14 cellular contexts compared by ENCODE assay signal in the genomic region with DNA sequence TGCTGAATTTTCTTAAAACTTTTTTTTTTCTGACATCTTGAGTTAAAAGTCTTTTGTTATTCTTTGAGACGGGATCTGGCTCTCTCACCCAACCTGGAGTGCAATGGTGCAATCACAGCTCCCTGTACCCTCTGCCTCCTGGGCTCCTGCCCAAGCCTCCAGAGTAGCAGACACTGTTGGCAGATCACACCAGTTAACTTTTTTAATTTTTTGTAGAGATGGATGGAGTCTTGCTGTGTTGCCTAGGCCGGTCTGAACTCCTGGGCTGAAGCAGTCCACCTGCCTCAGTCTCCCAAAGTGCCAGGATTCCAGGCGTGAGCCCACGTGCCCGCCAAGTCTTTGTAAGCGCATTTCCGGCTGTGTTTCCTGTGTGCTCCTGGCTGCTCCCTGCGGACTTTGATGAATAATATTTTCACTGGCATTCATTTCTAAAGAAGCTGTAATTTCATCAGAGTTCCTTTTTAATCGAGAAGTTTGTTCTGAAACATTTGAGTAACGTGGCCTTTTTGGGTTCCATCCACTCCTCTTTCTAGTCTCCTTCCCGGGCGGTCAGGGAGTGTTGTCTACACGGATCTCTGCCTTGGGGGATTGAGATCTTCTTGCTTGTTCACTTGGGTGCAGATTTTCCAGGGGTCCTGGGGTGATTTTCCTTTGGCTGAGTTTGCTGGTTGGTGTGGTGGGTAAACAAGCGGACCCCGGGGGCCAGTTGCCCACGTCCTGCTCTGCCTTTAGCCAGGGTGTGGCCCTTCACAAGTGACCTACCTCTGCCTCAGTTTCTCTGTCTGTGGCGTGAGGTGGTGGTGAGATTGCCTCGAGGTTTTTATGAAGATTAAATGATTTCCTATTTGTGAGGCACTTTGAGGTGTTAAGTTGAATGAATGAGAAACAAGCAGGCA. TPM values are rescaled to one million over a fixed set of nuclear protein-coding genes. Genes with fewer than 3 reads are reported as not detected.
A peak's percentile ranks its signal among the peaks of the same experiment; 100 is the strongest.
DNase-seq lines count a peak whose midpoint lies in the region; ATAC-seq, FAIRE-seq and TF ChIP-seq lines count a peak whose summit lies in the region.
"Had no signal": no experiment of that assay in that cellular context is flagged by ENCODE, and none has a peak within 500 bp of the region (broad histone marks: within the 10 kb centered on the region; RNA-seq: fewer than 3 reads in every experiment).

No MANE protein-coding gene starts in this region.

- peaks cover 68% of the 10 kb centered on the region for H4K20me1 ChIP-seq in astrocyte (ENCODE audit: insufficient read depth, low read length)

- peak overlapping the region; percentile 46 for H3K9ac ChIP-seq in astrocyte (ENCODE audit: low read length)

- 75% methylated on average over 18 of the region's 18 CpGs for WGBS in prostate gland

- DNase-seq in GM04503 (ENCODE audit: low read depth) (peak; percentile 48), astrocyte (ENCODE audit: low read depth) (peak; percentile 64), Right ventricle myocardium superior (peak; percentile 48), osteocyte (ENCODE audit: extremely low spot score, unreplicated experiment) (no peak), prostate gland (ENCODE audit: low spot score) (no peak)
- no peak for DNase-seq in stimulated activated naive CD8-positive, alpha-beta T cell treated with anti-CD3 and anti-CD28 coated beads, Interleukin-15, Interleukin-2, amounts not matched to agents 100 U/mL and 50 U/mL, for 24 hours
- DNase-seq: CD4-positive, alpha-beta T cell; erythroblast; kidney glomerular epithelial cell; RPMI8226; stimulated activated CD4-positive, alpha-beta T cell treated with anti-CD3 and anti-CD28 coated beads, Interleukin-2, amount 100 ng/mL, for 24 hours had no signal

- H3K4me1 Mint-ChIP-seq in astrocyte (ENCODE audit: low read depth, unreplicated experiment) (peaks cover 4% of the 10 kb centered on the region), osteocyte (ENCODE audit: unreplicated experiment) (peaks cover 30% of the 10 kb centered on the region)
- H3K4me1 Mint-ChIP-seq in activated T-helper 17 cell treated with anti-CD3 and anti-CD28 coated beads, Interleukin-2, amount 50 U/mL, for 72 hours = no peaks in the 10 kb centered on the region

- H3K4me3 ChIP-seq in astrocyte (ENCODE audit: insufficient read depth, low read depth, low read length) (no peak overlapping the region), prostate gland (no peak overlapping the region)

- no peaks in the 10 kb centered on the region for H3K9me3 ChIP-seq in astrocyte (ENCODE audit: insufficient read depth, low read depth, low read length)
- H3K9me3 ChIP-seq in prostate gland = no peaks in the 10 kb centered on the region

- H3K27me3 Mint-ChIP-seq in astrocyte (ENCODE audit: low read depth, unreplicated experiment) (no peaks in the 10 kb centered on the region), osteocyte (ENCODE audit: unreplicated experiment) (no peaks in the 10 kb centered on the region)
- H3K27me3 Mint-ChIP-seq in activated T-helper 17 cell treated with anti-CD3 and anti-CD28 coated beads, Interleukin-2, amount 50 U/mL, for 72 hours = no peaks in the 10 kb centered on the region
- H3K27me3 Mint-ChIP-seq: CD4-positive, alpha-beta T cell; stimulated activated memory B cell treated with anti-CD40 and anti-IgM and Interleukin-4, amounts not matched to agents 10 μg/mL and 1 μg/mL and 100 μg/mL, for 72 hours had no signal

- peak overlapping the region; percentile 40 for H3K27ac ChIP-seq in astrocyte (ENCODE audit: low read depth, low read length)
- no peak overlapping the region for H3K27ac ChIP-seq in prostate gland

- intact Hi-C loops in Right ventricle myocardium superior (cut with DNase I) (no loop called here), prostate gland (cut with DNase I) (no loop called here)

- H2AFZ ChIP-seq in astrocyte (ENCODE audit: low read depth, low read length) = no peak overlapping the region

- peaks cover 18% of the 10 kb centered on the region for H3K36me3 Mint-ChIP-seq in astrocyte (ENCODE audit: low read depth, unreplicated experiment)
- H3K36me3 Mint-ChIP-seq in osteocyte (ENCODE audit: unreplicated experiment) = peaks cover 33% of the 10 kb centered on the region
- peaks cover 49% of the 10 kb centered on the region for H3K36me3 Mint-ChIP-seq in activated T-helper 17 cell treated with anti-CD3 and anti-CD28 coated beads, Interleukin-2, amount 50 U/mL, for 72 hours (ENCODE audit: low read depth)

- H3K36me3 ChIP-seq in astrocyte (ENCODE audit: insufficient read depth, low read length) = peaks cover 11% of the 10 kb centered on the region
- no peaks in the 10 kb centered on the region for H3K36me3 ChIP-seq in prostate gland

- H3K4me3 Mint-ChIP-seq in astrocyte (ENCODE audit: unreplicated experiment) = no peak overlapping the region
- H3K4me3 Mint-ChIP-seq in osteocyte (ENCODE audit: unreplicated experiment) = no peak overlapping the region
- H3K4me3 Mint-ChIP-seq in activated T-helper 17 cell treated with anti-CD3 and anti-CD28 coated beads, Interleukin-2, amount 50 U/mL, for 72 hours = no peak overlapping the region
- H3K4me3 Mint-ChIP-seq: CD4-positive, alpha-beta T cell; stimulated activated memory B cell treated with anti-CD40 and anti-IgM and Interleukin-4, amounts not matched to agents 10 μg/mL and 1 μg/mL and 100 μg/mL, for 72 hours had no signal

- H3K27ac Mint-ChIP-seq in astrocyte (ENCODE audit: unreplicated experiment) = no peak overlapping the region
- peak overlapping the region; percentile 72 for H3K27ac Mint-ChIP-seq in osteocyte (ENCODE audit: unreplicated experiment)
- H3K27ac Mint-ChIP-seq in activated T-helper 17 cell treated with anti-CD3 and anti-CD28 coated beads, Interleukin-2, amount 50 U/mL, for 72 hours = no peak overlapping the region
- H3K27ac Mint-ChIP-seq: CD4-positive, alpha-beta T cell; stimulated activated memory B cell treated with anti-CD40 and anti-IgM and Interleukin-4, amounts not matched to agents 10 μg/mL and 1 μg/mL and 100 μg/mL, for 72 hours had no signal

- H3K27me3 ChIP-seq in astrocyte (ENCODE audit: insufficient read depth, low read length) (no peaks in the 10 kb centered on the region), prostate gland (replicated peaks; ENCODE audit: insufficient read depth) (no peaks in the 10 kb centered on the region)

- ATAC-seq in Right ventricle myocardium superior (ENCODE audit: poor library complexity) (peak; percentile 68), GM21528 (IDR thresholded peaks at IDR 0.05; ENCODE audit: low FRiP score, unreplicated experiment) (no peak)
- no peak for ATAC-seq in stimulated activated naive CD8-positive, alpha-beta T cell treated with anti-CD3 and anti-CD28 coated beads, Interleukin-15, Interleukin-2, amounts not matched to agents 100 U/mL and 50 U/mL, for 24 hours
- no peak for ATAC-seq in activated T-helper 17 cell treated with anti-CD3 and anti-CD28 coated beads, Interleukin-2, amount 50 U/mL, for 72 hours (replicated peaks)
- ATAC-seq: stimulated activated memory B cell treated with anti-CD40 and anti-IgM and Interleukin-4, amounts not matched to agents 10 μg/mL and 1 μg/mL and 100 μg/mL, for 72 hours had no signal

- H3K4me1 ChIP-seq in astrocyte (ENCODE audit: insufficient read depth, low read length) (peaks cover 33% of the 10 kb centered on the region), prostate gland (replicated peaks) (no peaks in the 10 kb centered on the region)

- H3K79me2 ChIP-seq in astrocyte (ENCODE audit: insufficient read depth, low read length) = peaks cover 39% of the 10 kb centered on the region

- FAIRE-seq in astrocyte (lab: Jason Lieb, UNC) = no peak

- TF ChIP-seq CTCF in astrocyte (IDR thresholded peaks at IDR 0.05; ENCODE audit: insufficient read depth, low read depth, low read length) = no peak
- no peak for TF ChIP-seq CTCF in osteocyte (IDR thresholded peaks at IDR 0.05)
- no peak for TF ChIP-seq CTCF in prostate gland (IDR thresholded peaks at IDR 0.05)

- H3K4me2 ChIP-seq in astrocyte (ENCODE audit: low read length) = peak overlapping the region; percentile 47

- H3K9me3 Mint-ChIP-seq in astrocyte (ENCODE audit: unreplicated experiment) (no peaks in the 10 kb centered on the region), osteocyte (ENCODE audit: unreplicated experiment) (no peaks in the 10 kb centered on the region)
- no peaks in the 10 kb centered on the region for H3K9me3 Mint-ChIP-seq in activated T-helper 17 cell treated with anti-CD3 and anti-CD28 coated beads, Interleukin-2, amount 50 U/mL, for 72 hours
- H3K9me3 Mint-ChIP-seq: CD4-positive, alpha-beta T cell; stimulated activated memory B cell treated with anti-CD40 and anti-IgM and Interleukin-4, amounts not matched to agents 10 μg/mL and 1 μg/mL and 100 μg/mL, for 72 hours had no signal

- no peak for TF ChIP-seq POLR2A in prostate gland (IDR thresholded peaks at IDR 0.05)

RNA-seq across cellular contexts. Expression of gene PCGF3, which starts 44.4 kb away (rescaled TPM):
- total RNA-seq in astrocyte (61.1 and 65.7 TPM in 2 replicates), Right ventricle myocardium superior (20.8 TPM), osteocyte (69.8 and 70.0 TPM in 2 replicates), prostate gland (100 to 1,000 TPM in 1 of 2 donors, 10 to 100 TPM in 1; 59.0 to 135 TPM)
- total RNA-seq in activated T-helper 17 cell treated with anti-CD3 and anti-CD28 coated beads, Interleukin-2, amount 50 U/mL, for 72 hours = 10 to 100 TPM; 34.4 to 35.3 TPM

Comparison
In these comparisons a context has a peak if more than half of its experiments do, and no peak if none do; other contexts are left out.
1. DNase-seq: peak in GM04503 (single experiment), astrocyte (single experiment) and Right ventricle myocardium superior (single experiment); none in osteocyte (single experiment), stimulated activated naive CD8-positive, alpha-beta T cell treated with anti-CD3 and anti-CD28 coated beads, Interleukin-15, Interleukin-2, amounts not matched to agents 100 U/mL and 50 U/mL, for 24 hours (single experiment) and prostate gland (single experiment).